ENCODE assay signal across 14 cellular contexts in genomic region chr2:219127236-219127635, GRCh38.
"Had no signal": no experiment of that assay in that cellular context is flagged by ENCODE, and none has a peak within 500 bp of the region (broad histone marks: within the 10 kb centered on the region; RNA-seq: fewer than 3 reads in every experiment).

No MANE protein-coding gene starts in this region.

- ATAC-seq: foreskin keratinocyte had no signal

- H3K27ac Mint-ChIP-seq: activated CD4-positive, alpha-beta memory T cell treated with anti-CD3 and anti-CD28 coated beads for 36 hours; activated naive CD8-positive, alpha-beta T cell; T-helper 2 cell treated with Interferon-gamma antibody and Interleukin-4, amounts not matched to agents 5 μg/mL and 100 μg/mL, for 36 hours had no signal

- H3K36me3 Mint-ChIP-seq: activated CD4-positive, alpha-beta memory T cell treated with anti-CD3 and anti-CD28 coated beads for 36 hours had no signal

- H3K4me3 ChIP-seq: breast epithelium, esophagus squamous epithelium, spleen, suprapubic skin had no signal

- H3K27me3 ChIP-seq: breast epithelium, esophagus squamous epithelium, foreskin keratinocyte, neutrophil, spleen, suprapubic skin had no signal

- H3K4me3 Mint-ChIP-seq: activated CD4-positive, alpha-beta memory T cell treated with anti-CD3 and anti-CD28 coated beads for 36 hours; activated naive CD8-positive, alpha-beta T cell; T-helper 2 cell treated with Interferon-gamma antibody and Interleukin-4, amounts not matched to agents 5 μg/mL and 100 μg/mL, for 36 hours had no signal

- H3K27ac ChIP-seq: foreskin keratinocyte, neutrophil, spleen, suprapubic skin had no signal

- DNase-seq: activated CD4-positive, alpha-beta memory T cell treated with anti-CD3 and anti-CD28 coated beads for 36 hours; activated CD4-positive, alpha-beta T cell treated with anti-CD3 and anti-CD28 coated beads for 1 hour; activated gamma-delta T cell; activated T-cell treated with anti-CD3 and anti-CD28 coated beads, Interleukin-2, amount 50 U/mL, for 48 hours; esophagus squamous epithelium; foreskin keratinocyte; spleen; stimulated activated CD4-positive, alpha-beta T cell treated with anti-CD3 and anti-CD28 coated beads, Interleukin-1b, Interleukin-23, amount 100 ng/mL, for 48 hours; stimulated activated naive CD4-positive, alpha-beta T cell had no signal

- H3K27me3 Mint-ChIP-seq: activated CD4-positive, alpha-beta memory T cell treated with anti-CD3 and anti-CD28 coated beads for 36 hours; activated naive CD8-positive, alpha-beta T cell had no signal

- H3K9me3 ChIP-seq: breast epithelium, esophagus squamous epithelium, neutrophil, spleen, suprapubic skin had no signal

- H3K4me1 ChIP-seq: foreskin keratinocyte had no signal

- H3K9me3 Mint-ChIP-seq: activated CD4-positive, alpha-beta memory T cell treated with anti-CD3 and anti-CD28 coated beads for 36 hours; T-helper 2 cell treated with Interferon-gamma antibody and Interleukin-4, amounts not matched to agents 5 μg/mL and 100 μg/mL, for 36 hours had no signal

- H3K36me3 ChIP-seq: breast epithelium, esophagus squamous epithelium, neutrophil, suprapubic skin had no signal
